1 cellular context compared by ENCODE assay signal in genomic region chr6:157093555-157093954, GRCh38.
TF ChIP-seq lines count a peak whose summit lies in the region.

No MANE protein-coding gene starts in this region.

TF ChIP-seq in WTC11, 78 proteins besides CTCF, POLR2A, EP300 and RAD21 (continued from another document):
- TF ChIP-seq HMGXB4 (CRISPR knock-in tag; IDR thresholded peaks at IDR 0.05) (no peak), HMGA2 (CRISPR knock-in tag; IDR thresholded peaks at IDR 0.05) (no peak), ZNF423 (CRISPR knock-in tag; IDR thresholded peaks at IDR 0.05) (no peak), STAT6 (CRISPR knock-in tag; conservative IDR thresholded peaks at IDR 0.05; ENCODE audit: low read depth) (no peak), IRF2 (CRISPR knock-in tag; IDR thresholded peaks at IDR 0.05; ENCODE audit: borderline replicate concordance, low read depth) (no peak), NFATC4 (CRISPR knock-in tag; IDR thresholded peaks at IDR 0.05) (no peak), ATF1 (CRISPR knock-in tag; IDR thresholded peaks at IDR 0.05) (no peak)
- TF ChIP-seq, protein P1, sequence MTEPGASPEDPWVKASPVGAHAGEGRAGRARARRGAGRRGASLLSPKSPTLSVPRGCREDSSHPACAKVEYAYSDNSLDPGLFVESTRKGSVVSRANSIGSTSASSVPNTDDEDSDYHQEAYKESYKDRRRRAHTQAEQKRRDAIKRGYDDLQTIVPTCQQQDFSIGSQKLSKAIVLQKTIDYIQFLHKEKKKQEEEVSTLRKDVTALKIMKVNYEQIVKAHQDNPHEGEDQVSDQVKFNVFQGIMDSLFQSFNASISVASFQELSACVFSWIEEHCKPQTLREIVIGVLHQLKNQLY (CRISPR knock-in tag; IDR thresholded peaks at IDR 0.05), result no peak
